In genomic region chr1:206709772-206710456, GRCh38 we compare ENCODE assay signal across 12 cellular contexts. TPM values are rescaled to one million over a fixed set of nuclear protein-coding genes. Genes with fewer than 3 reads are reported as not detected.
DNase-seq lines count a peak whose midpoint lies in the region; ATAC-seq and TF ChIP-seq lines count a peak whose summit lies in the region.
"Had no signal": no experiment of that assay in that cellular context is flagged by ENCODE, and none has a peak within 500 bp of the region (broad histone marks: within the 10 kb centered on the region; RNA-seq: fewer than 3 reads in every experiment).

No MANE protein-coding gene starts in this region.

- no peak for ATAC-seq in CD8-positive, alpha-beta T cell

- H3K9me3 ChIP-seq in CD8-positive, alpha-beta T cell (ENCODE audit: low read length), result no peaks in the 10 kb centered on the region
- no peaks in the 10 kb centered on the region for H3K9me3 ChIP-seq in BE2C

- no peak overlapping the region for H3K27ac ChIP-seq in CD8-positive, alpha-beta T cell (ENCODE audit: low read depth, low read length)

- DNase-seq in CD8-positive, alpha-beta T cell, result no peak
- DNase-seq in HPDE6-E6E7 (ENCODE audit: extremely low spot score) (peak; percentile 25), cardiac fibroblast (ENCODE audit: low read depth in 2 of 2) (peak; percentile 54 to 75), mesenteric fat pad (ENCODE audit: low spot score) (peak; percentile 11), epidermal melanocyte (ENCODE audit: insufficient read length, low spot score) (no peak), BE2C (no peak), D341Med (ENCODE audit: low spot score) (no peak)
- DNase-seq: activated CD4-positive, alpha-beta memory T cell treated with anti-CD3 and anti-CD28 coated beads for 36 hours; activated naive CD4-positive, alpha-beta T cell treated with anti-CD3 and anti-CD28 coated beads, Interleukin-2, amount 50 U/mL, for 16 hours; COR-L47; NCI-H1694; T-helper 2 cell had no signal

- CTCF ChIA-PET in CD8-positive, alpha-beta T cell (lab: Charles Lee), result interaction anchor here (1.1 to 3.1 kb wide), 4 partner anchors 9 to 46 kb away, joined by 4 to 15 read pairs (median 6); no protein-coding TSS in a partner anchor

- H3K4me3 ChIP-seq in CD8-positive, alpha-beta T cell (ENCODE audit: low read depth, low read length), result no peak overlapping the region
- H3K4me3 ChIP-seq in cardiac fibroblast (replicated peaks in 1 of 2; ENCODE audit: low read depth in 2 of 2, low read length in 2 of 2) (no peak overlapping the region), BE2C (ENCODE audit: low read depth, low read length) (no peak overlapping the region)

- TF ChIP-seq CTCF in CD8-positive, alpha-beta T cell (IDR thresholded peaks at IDR 0.05), result no peak
- TF ChIP-seq CTCF in cardiac fibroblast (IDR thresholded peaks at IDR 0.05; ENCODE audit: low read depth, low read length), result no peak
- TF ChIP-seq CTCF in BE2C (IDR thresholded peaks at IDR 0.05; ENCODE audit: low read depth, low read length), result no peak

- H3K9me3 Mint-ChIP-seq in CD8-positive, alpha-beta T cell, result no peaks in the 10 kb centered on the region
- H3K9me3 Mint-ChIP-seq: activated CD4-positive, alpha-beta memory T cell treated with anti-CD3 and anti-CD28 coated beads for 36 hours had no signal

- H3K4me3 Mint-ChIP-seq in CD8-positive, alpha-beta T cell, result no peak overlapping the region
- H3K4me3 Mint-ChIP-seq: activated CD4-positive, alpha-beta memory T cell treated with anti-CD3 and anti-CD28 coated beads for 36 hours had no signal

- H3K4me1 Mint-ChIP-seq in CD8-positive, alpha-beta T cell (ENCODE audit: low read depth), result peaks cover 86% of the 10 kb centered on the region

- no peaks in the 10 kb centered on the region for H3K27me3 ChIP-seq in CD8-positive, alpha-beta T cell (ENCODE audit: insufficient read depth, low read length)
- H3K27me3 ChIP-seq in BE2C, result no peaks in the 10 kb centered on the region

- peaks cover 64% of the 10 kb centered on the region for H3K4me1 ChIP-seq in CD8-positive, alpha-beta T cell (ENCODE audit: insufficient read depth, low read length)
- peaks cover 46% of the 10 kb centered on the region for H3K4me1 ChIP-seq in BE2C

- peak overlapping the region; percentile 15 for H3K27ac Mint-ChIP-seq in CD8-positive, alpha-beta T cell
- H3K27ac Mint-ChIP-seq: activated CD4-positive, alpha-beta memory T cell treated with anti-CD3 and anti-CD28 coated beads for 36 hours had no signal

- H3K36me3 Mint-ChIP-seq in CD8-positive, alpha-beta T cell, result peaks cover 4% of the 10 kb centered on the region
- H3K36me3 Mint-ChIP-seq: activated CD4-positive, alpha-beta memory T cell treated with anti-CD3 and anti-CD28 coated beads for 36 hours had no signal

- H3K36me3 ChIP-seq in CD8-positive, alpha-beta T cell (ENCODE audit: insufficient read depth, low read length), result no peaks in the 10 kb centered on the region
- no peaks in the 10 kb centered on the region for H3K36me3 ChIP-seq in BE2C

- POLR2A ChIA-PET in CD8-positive, alpha-beta T cell (lab: Charles Lee), result no interaction called here

- no peaks in the 10 kb centered on the region for H3K27me3 Mint-ChIP-seq in CD8-positive, alpha-beta T cell (ENCODE audit: low read depth)
- H3K27me3 Mint-ChIP-seq: activated CD4-positive, alpha-beta memory T cell treated with anti-CD3 and anti-CD28 coated beads for 36 hours had no signal

- intact Hi-C loops in CD8-positive, alpha-beta T cell (cut with DNase I, micrococcal nuclease), result no loop called here

RNA-seq across cellular contexts. Expression of gene MAPKAPK2, which starts 25.2 kb away (rescaled TPM):
- 100 to 1,000 TPM; 218 to 225 TPM for total RNA-seq in CD8-positive, alpha-beta T cell
- 103 TPM for total RNA-seq in mesenteric fat pad
- polyA plus RNA-seq in BE2C (2012; ENCODE audit: insufficient read depth, insufficient read length, low read depth), result 37.2 TPM

Comparison
In these comparisons a context has a peak if more than half of its experiments do, and no peak if none do; other contexts are left out.
1. DNase-seq: peak in HPDE6-E6E7 (single experiment), cardiac fibroblast (2 of 2) and mesenteric fat pad (single experiment); none in CD8-positive, alpha-beta T cell (0 of 7), epidermal melanocyte (single experiment), BE2C (single experiment) and D341Med (single experiment).